Comparison of ENCODE assay signal across 24 cellular contexts in the genomic region with DNA sequence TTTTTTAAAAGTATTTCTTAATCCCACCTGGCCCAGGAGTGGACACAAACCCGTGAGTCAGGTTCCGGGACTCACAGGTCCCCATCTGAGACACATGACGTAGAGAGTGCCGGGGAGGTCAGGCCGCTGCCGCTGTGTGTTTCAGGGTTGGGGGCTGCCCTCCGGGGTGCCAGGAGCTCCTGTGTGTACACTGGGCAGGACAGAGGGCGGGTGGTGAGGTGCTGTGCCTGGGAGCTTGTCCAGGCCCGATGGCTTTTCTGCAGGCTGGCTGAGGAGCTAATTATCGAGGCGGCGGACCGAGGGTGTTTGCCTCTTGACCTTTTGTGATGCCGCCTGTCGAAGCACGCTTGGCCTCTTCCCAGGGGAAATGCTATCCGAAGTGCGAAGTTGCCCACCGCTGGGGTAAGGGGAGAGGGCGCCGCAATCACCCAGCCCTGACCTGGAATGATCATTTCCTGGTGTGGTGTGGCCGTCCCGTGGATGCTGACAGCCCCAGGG. TPM values are rescaled to one million over a fixed set of nuclear protein-coding genes. Genes with fewer than 3 reads are reported as not detected.
A peak's percentile ranks its signal among the peaks of the same experiment; 100 is the strongest.
DNase-seq lines count a peak whose midpoint lies in the region; ATAC-seq, FAIRE-seq and TF ChIP-seq lines count a peak whose summit lies in the region.
"Had no signal": no experiment of that assay in that cellular context is flagged by ENCODE, and none has a peak within 500 bp of the region (broad histone marks: within the 10 kb centered on the region; RNA-seq: fewer than 3 reads in every experiment).

No MANE protein-coding gene starts in this region.

- H3K27ac ChIP-seq in liver (ENCODE audit: low read depth in 1 of 2, low read length in 2 of 2) (peak overlapping the region; percentile 51 to 69), HepG2 (ENCODE audit: extremely low read length, insufficient read depth, low read length) (no peak overlapping the region), esophagus squamous epithelium (peak overlapping the region in 3 of 4 donors; percentile 18 to 76 (median 69)), osteoblast (ENCODE audit: low read depth, low read length) (no peak overlapping the region)
- H3K27ac ChIP-seq: epithelial cell of prostate, HL-60 had no signal

- WGBS in liver = 39% methylated on average over 23 of the region's 23 CpGs
- WGBS in HepG2 (ENCODE audit: low lambda C conversion rate) = 73% methylated on average over 17 of the region's 23 CpGs
- 60 to 80% methylated on average over 2 to 4 of the region's 23 CpGs for WGBS in esophagus squamous epithelium, 2 donors

- in situ Hi-C loops in HepG2 (cut with HindIII; ENCODE audit: extremely low pct_ligation_motif_present, low pct_unique_long_range_greater_than_20kb) = loop anchor here (5.0 kb wide), 1 partner anchor 90 kb away; no protein-coding TSS in a partner anchor

- H3K4me3 ChIP-seq in liver (ENCODE audit: low read depth in 1 of 3, low read length in 3 of 3) (no peak overlapping the region), HepG2 (replicated peaks in 1 of 3; ENCODE audit: insufficient read depth in 1 of 3, low read depth in 2 of 3, low read length in 3 of 3) (no peak overlapping the region), esophagus squamous epithelium (peak overlapping the region in 1 of 4 donors; percentile 50), osteoblast (ENCODE audit: insufficient read depth, low read length) (no peak overlapping the region)

- no peak for TF ChIP-seq EP300 in HepG2 (IDR thresholded peaks at IDR 0.05; ENCODE audit: low read depth in 2 of 2, low read length in 2 of 2)
- TF ChIP-seq EP300 in HepG2 (CRISPR knock-in tag; IDR thresholded peaks at IDR 0.05; ENCODE audit: borderline replicate concordance) = no peak

- TF ChIP-seq RAD21 in liver (IDR thresholded peaks at IDR 0.05) = no peak
- TF ChIP-seq RAD21 in HepG2 (CRISPR knock-in tag; IDR thresholded peaks at IDR 0.05) = no peak

- H3K79me2 ChIP-seq in HepG2 (ENCODE audit: insufficient read depth, low read length) (no peaks in the 10 kb centered on the region), osteoblast (ENCODE audit: insufficient read depth, low read length) (no peaks in the 10 kb centered on the region)

- no peak for DNase-seq in HepG2 (ENCODE audit: low spot score)
- DNase-seq in esophagus squamous epithelium (lab: John Stamatoyannopoulos, UW) = no peak
- peak; percentile 27 for DNase-seq in osteoblast (ENCODE audit: insufficient read length, low spot score, missing footprints)
- DNase-seq in NCI-H1694 (lab: John Stamatoyannopoulos, UW) = no peak
- DNase-seq in MV-4-11 (lab: John Stamatoyannopoulos, UW) = no peak
- DNase-seq: HFFc6, MM.1S, NCI-H187 had no signal

- TF ChIP-seq CTCF in liver (IDR thresholded peaks at IDR 0.05; ENCODE audit: low read depth, low read length, missing input control) (no peak), HepG2 (CRISPR knock-in tag; IDR thresholded peaks at IDR 0.05) (no peak), esophagus squamous epithelium (IDR thresholded peaks at IDR 0.05) (no peak), osteoblast (IDR thresholded peaks at IDR 0.05; ENCODE audit: extremely low read depth, low read depth, low read length) (no peak)

- H3K4me1 ChIP-seq in liver (ENCODE audit: control insufficient read depth in 4 of 4, insufficient read depth in 4 of 4, low read length in 3 of 4) = peaks cover 3 to 6% (median 5%) of the 10 kb centered on the region in 4 donors
- peaks cover 34% of the 10 kb centered on the region for H3K4me1 ChIP-seq in HepG2 (ENCODE audit: insufficient read depth, low read length)
- peaks cover 13 to 20% (median 14%) of the 10 kb centered on the region in 3 donors for H3K4me1 ChIP-seq in esophagus squamous epithelium
- peaks cover 7% of the 10 kb centered on the region for H3K4me1 ChIP-seq in osteoblast (ENCODE audit: insufficient read depth, low read length)

- ATAC-seq in HepG2 (no peak), SK-N-SH treated with all-trans-retinoic acid at 6 μM for 48 hours (no peak), HG02870 (IDR thresholded peaks at IDR 0.05; ENCODE audit: unreplicated experiment) (no peak)

- H2AFZ ChIP-seq in HepG2 (ENCODE audit: low read length) (no peak overlapping the region), osteoblast (ENCODE audit: low read length) (no peak overlapping the region)

- intact Hi-C loops in HepG2 (cut with micrococcal nuclease; ENCODE audit: unreplicated experiment) (loop anchor here (5.0 kb wide), 3 partner anchors 40 to 400 kb away; partner anchors contain the start of gene PDGFA), esophagus squamous epithelium (cut with DNase I) (no loop called here)

- no TSS peak for BruUV-seq in HepG2 (replicated peaks; lab: Mats Ljungman, UMichigan)

- H3K9me3 ChIP-seq in liver (ENCODE audit: control insufficient read depth in 4 of 4, low read length in 3 of 4) (no peaks in the 10 kb centered on the region), HepG2 (ENCODE audit: low read length) (no peaks in the 10 kb centered on the region), esophagus squamous epithelium (no peaks in the 10 kb centered on the region), osteoblast (ENCODE audit: low read depth, low read length) (no peaks in the 10 kb centered on the region)
- H3K9me3 ChIP-seq: vagina had no signal

- no peak overlapping the region for H3K4me2 ChIP-seq in HepG2 (ENCODE audit: low read depth, low read length)
- no peak overlapping the region for H3K4me2 ChIP-seq in osteoblast (ENCODE audit: insufficient read depth, low read length)

- FAIRE-seq in HepG2 (lab: Jason Lieb, UNC) = no peak
- FAIRE-seq: bronchial epithelial cell had no signal

- POLR2A ChIA-PET in HepG2 (lab: Yijun Ruan, JAX) = interaction anchor here (0.8 to 1.8 kb wide), 2 partner anchors 10 to 400 kb away, joined by 3 to 16 read pairs; no protein-coding TSS in a partner anchor

- no peak for TF ChIP-seq POLR2A in HepG2 (IDR thresholded peaks at IDR 0.05; ENCODE audit: insufficient read depth in 1 of 2, low read depth in 2 of 2, low read length in 2 of 2)
- no peak for TF ChIP-seq POLR2A in esophagus squamous epithelium (IDR thresholded peaks at IDR 0.05)

- no peaks in the 10 kb centered on the region for H3K27me3 ChIP-seq in liver (ENCODE audit: control insufficient read depth in 4 of 4, insufficient read depth in 4 of 4, low read length in 3 of 4)
- peaks cover 1 to 9% of the 10 kb centered on the region in 2 experiments; a peak in 4 of 5 replicates for H3K27me3 ChIP-seq in HepG2 (ENCODE audit: control insufficient read depth in 1 of 2, insufficient read depth in 2 of 2, low read length in 2 of 2)
- peaks cover 0 to 23% (median 0%) of the 10 kb centered on the region in 4 donors for H3K27me3 ChIP-seq in esophagus squamous epithelium
- peaks cover 15% of the 10 kb centered on the region for H3K27me3 ChIP-seq in osteoblast (ENCODE audit: insufficient read depth, low read length)
- H3K27me3 ChIP-seq: vagina had no signal

- H3K36me3 ChIP-seq in liver (ENCODE audit: control insufficient read depth in 4 of 4, insufficient read depth in 3 of 4, low read depth in 1 of 4, low read length in 3 of 4) = no peaks in the 10 kb centered on the region
- H3K36me3 ChIP-seq in HepG2 (replicated peaks in 1 of 2; ENCODE audit: control insufficient read depth in 1 of 2, insufficient read depth in 2 of 2, low read length in 2 of 2) = no peaks in the 10 kb centered on the region
- H3K36me3 ChIP-seq in esophagus squamous epithelium = no peaks in the 10 kb centered on the region
- no peaks in the 10 kb centered on the region for H3K36me3 ChIP-seq in osteoblast (ENCODE audit: insufficient read depth, low read length)
- H3K36me3 ChIP-seq: vagina had no signal

- H3K9ac ChIP-seq in liver (ENCODE audit: low read depth in 1 of 2, low read length in 2 of 2) (peak overlapping the region in 1 of 2 donors; percentile 62), HepG2 (ENCODE audit: insufficient read depth, low read depth, low read length) (no peak overlapping the region)

- CTCF ChIA-PET in HepG2 (lab: Yijun Ruan, JAX; ENCODE audit: low intra/inter-chr PET ratio, low total read pairs) = no interaction called here

- H4K20me1 ChIP-seq in HepG2 (ENCODE audit: insufficient read depth, low read length) = no peaks in the 10 kb centered on the region
- no peaks in the 10 kb centered on the region for H4K20me1 ChIP-seq in osteoblast (ENCODE audit: insufficient read depth, low read length)

TF ChIP-seq in SK-N-SH treated with all-trans-retinoic acid at 6 μM for 48 hours, 23 proteins besides CTCF, POLR2A, EP300 and RAD21 (continues in another document):
- TF ChIP-seq SNAI2 (CRISPR knock-in tag; IDR thresholded peaks at IDR 0.05) (no peak), ZNF8 (CRISPR knock-in tag; IDR thresholded peaks at IDR 0.05) (no peak)

RNA-seq across cellular contexts. Expression of gene FOXL3, which starts 42.1 kb away (rescaled TPM):
- total RNA-seq in liver (not detected), HepG2 (2016; rRNA removed; fragmentation: Illumina TruSeq; extraction: Trizol) (not detected in 2 replicates), esophagus squamous epithelium (not detected), osteoblast (not detected in 2 replicates)
- polyA plus RNA-seq in liver (not detected), HepG2 (2011; rRNA removed) (not detected in 2 replicates)
- total RNA-seq in HepG2 (2016; cell fraction: cytosol; rRNA removed; fragmentation: Illumina TruSeq; extraction: Trizol; ENCODE audit: low read depth) = not detected in 2 replicates
- not detected in 2 replicates for total RNA-seq in HepG2 (2016; cell fraction: insoluble cytoplasmic fraction; rRNA removed; fragmentation: Illumina TruSeq; extraction: Trizol)
- total RNA-seq in HepG2 (2016; cell fraction: membrane; rRNA removed; fragmentation: Illumina TruSeq; extraction: Trizol) = not detected in 2 replicates
- total RNA-seq in HepG2 (2016; cell fraction: nucleus; rRNA removed; fragmentation: Illumina TruSeq; extraction: Trizol) = not detected in 2 replicates
- polyA plus RNA-seq in HepG2 (2011; cell fraction: cytosol; rRNA removed) = not detected in 2 replicates
- not detected in 2 replicates for polyA plus RNA-seq in HepG2 (2011; cell fraction: nucleus; rRNA removed)
- not detected in 2 replicates for polyA plus RNA-seq in HepG2 (2012)
- polyA plus RNA-seq in HepG2 (2016; cell fraction: cytosol; fragmentation: Illumina TruSeq; extraction: Trizol; ENCODE audit: low read depth) = not detected in 2 replicates
- polyA plus RNA-seq in HepG2 (2016; cell fraction: insoluble cytoplasmic fraction; fragmentation: Illumina TruSeq; extraction: Trizol; ENCODE audit: low read depth) = not detected in 2 replicates
- not detected in 2 replicates for polyA plus RNA-seq in HepG2 (2016; cell fraction: membrane; fragmentation: Illumina TruSeq; extraction: Trizol; ENCODE audit: low read depth)
- polyA plus RNA-seq in HepG2 (2016; cell fraction: nucleus; fragmentation: Illumina TruSeq; extraction: Trizol; ENCODE audit: insufficient read depth, low read depth) = not detected in 2 replicates
- not detected in 2 replicates for polyA minus RNA-seq in HepG2 (2011; rRNA and poly(A)+ RNA removed; ENCODE audit: low replicate concordance)
- polyA minus RNA-seq in HepG2 (2011; cell fraction: cytosol; rRNA and poly(A)+ RNA removed) = not detected in 2 replicates
- not detected in 2 replicates for polyA minus RNA-seq in HepG2 (2011; cell fraction: nucleus; rRNA and poly(A)+ RNA removed)
- total RNA-seq: activated T-helper 17 cell treated with anti-CD3 and anti-CD28 coated beads, Interleukin-2, amount 50 U/mL, for 72 hours; bronchial epithelial cell; CD8-positive, alpha-beta T cell; Daoy; dermis microvascular lymphatic vessel endothelial cell; HFFc6; myocyte; NCI-H460; RPMI7951; vagina had no signal
- polyA plus RNA-seq: AG04450, IgD-negative memory B cell had no signal

Comparison
In these comparisons a context has a peak if more than half of its experiments do, and no peak if none do; other contexts are left out.
1. H3K27ac ChIP-seq: peak in liver (2 of 2) and esophagus squamous epithelium (3 of 4); none in HepG2 (single experiment) and osteoblast (single experiment).